In genomic region chr2:119941981-119942513, GRCh38 we compare ENCODE assay signal across 2 cellular contexts.
TF ChIP-seq lines count a peak whose summit lies in the region.

No MANE protein-coding gene starts in this region.

TF ChIP-seq in IMR-90, 13 proteins besides CTCF, POLR2A, EP300 and RAD21:
- TF ChIP-seq MAFK (IDR thresholded peaks at IDR 0.05; ENCODE audit: low read depth, low read length) = no peak
- TF ChIP-seq CEBPB (IDR thresholded peaks at IDR 0.05; ENCODE audit: low read depth, low read length) = 0 out of 2 replicates have a peak, but pooled peaks have one; percentile 13

TF ChIP-seq in GM12878, 131 proteins besides CTCF, POLR2A, EP300 and RAD21:
- TF ChIP-seq RAD51 (IDR thresholded peaks at IDR 0.05) (no peak), ZNF592 (IDR thresholded peaks at IDR 0.05) (no peak), ZNF24 (IDR thresholded peaks at IDR 0.05) (no peak), SRF (IDR thresholded peaks at IDR 0.05; ENCODE audit: low read depth in 2 of 2, low read length in 2 of 2) (no peak), RELA (IDR thresholded peaks at IDR 0.05; ENCODE audit: borderline replicate concordance, partially characterized antibody) (no peak), CEBPB (IDR thresholded peaks at IDR 0.05; ENCODE audit: borderline replicate concordance in 1 of 2, low read depth in 2 of 2, low read length in 2 of 2) (peak in 1 of 2 experiments; percentile 38; a peak in 1 of 4 replicates)
